9 cellular contexts compared by ENCODE assay signal in the genomic region with DNA sequence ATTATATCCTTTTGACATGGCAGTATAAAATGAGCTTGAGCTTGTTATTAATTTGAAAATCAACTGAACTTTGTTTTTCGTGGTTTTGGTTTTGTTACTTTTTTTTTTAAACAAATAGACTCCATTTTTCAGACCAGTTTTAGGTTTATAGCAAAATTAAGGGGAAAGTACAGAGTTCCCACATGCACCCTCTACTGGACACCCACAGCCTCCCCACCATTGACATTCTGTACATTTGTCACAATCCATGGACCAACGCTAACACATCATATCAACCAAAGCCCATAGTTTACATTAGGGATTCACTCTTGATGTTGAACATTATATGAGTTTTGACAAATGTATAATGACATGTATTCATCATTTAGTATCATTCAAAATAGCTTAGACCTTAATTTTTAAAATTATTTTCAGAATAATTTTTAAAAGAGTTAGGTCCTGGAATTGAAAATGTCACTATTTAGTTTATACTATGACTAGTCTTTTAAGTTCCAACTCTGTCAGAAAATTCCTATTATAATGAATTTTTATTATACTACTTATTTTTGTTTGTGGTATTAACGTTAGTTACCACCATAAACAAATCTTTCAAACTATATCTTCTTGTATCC. TPM values are rescaled to one million over a fixed set of nuclear protein-coding genes. Genes with fewer than 3 reads are reported as not detected.
DNase-seq lines count a peak whose midpoint lies in the region; ATAC-seq, FAIRE-seq and TF ChIP-seq lines count a peak whose summit lies in the region.
"Had no signal": no experiment of that assay in that cellular context is flagged by ENCODE, and none has a peak within 500 bp of the region (broad histone marks: within the 10 kb centered on the region; RNA-seq: fewer than 3 reads in every experiment).

No MANE protein-coding gene starts in this region.

- no peaks in the 10 kb centered on the region for H3K79me2 ChIP-seq in DOHH2 (ENCODE audit: control insufficient read depth, low read length)
- no peaks in the 10 kb centered on the region for H3K79me2 ChIP-seq in astrocyte (ENCODE audit: insufficient read depth, low read length)

- H3K4me3 ChIP-seq in DOHH2 (ENCODE audit: low read length) = no peak overlapping the region
- no peak overlapping the region for H3K4me3 ChIP-seq in astrocyte (ENCODE audit: insufficient read depth, low read depth, low read length)

- H3K27me3 Mint-ChIP-seq in astrocyte (ENCODE audit: low read depth, unreplicated experiment) = no peaks in the 10 kb centered on the region
- H3K27me3 Mint-ChIP-seq in memory B cell = no peaks in the 10 kb centered on the region

- H3K4me1 ChIP-seq in DOHH2 (ENCODE audit: control insufficient read depth, low read length) = no peaks in the 10 kb centered on the region
- no peaks in the 10 kb centered on the region for H3K4me1 ChIP-seq in astrocyte (ENCODE audit: insufficient read depth, low read length)

- H3K27me3 ChIP-seq in DOHH2 (ENCODE audit: control insufficient read depth, low read length) (no peaks in the 10 kb centered on the region; the same call in 1 of the 2 replicates), astrocyte (ENCODE audit: insufficient read depth, low read length) (no peaks in the 10 kb centered on the region)

- H3K9me3 Mint-ChIP-seq in astrocyte (ENCODE audit: unreplicated experiment) (no peaks in the 10 kb centered on the region), memory B cell (no peaks in the 10 kb centered on the region)
- H3K9me3 Mint-ChIP-seq: T-helper 1 cell treated with Interleukin-12 subunit alpha and Interleukin-12 subunit beta and Interleukin-4 antibody, amounts not matched to agents 30 μg/mL and 1 μg/mL, for 36 hours had no signal

- H3K4me3 Mint-ChIP-seq in astrocyte (ENCODE audit: unreplicated experiment) (no peak overlapping the region), memory B cell (no peak overlapping the region)
- H3K4me3 Mint-ChIP-seq: T-helper 1 cell treated with Interleukin-12 subunit alpha and Interleukin-12 subunit beta and Interleukin-4 antibody, amounts not matched to agents 30 μg/mL and 1 μg/mL, for 36 hours had no signal

- H3K4me2 ChIP-seq in DOHH2 (ENCODE audit: low read length) (no peak overlapping the region), astrocyte (ENCODE audit: low read length) (no peak overlapping the region)

- no peak overlapping the region for H2AFZ ChIP-seq in astrocyte (ENCODE audit: low read depth, low read length)

- no peak overlapping the region for H3K9ac ChIP-seq in astrocyte (ENCODE audit: low read length)

- H3K36me3 ChIP-seq in DOHH2 (ENCODE audit: control insufficient read depth, low read length) (no peaks in the 10 kb centered on the region), astrocyte (ENCODE audit: insufficient read depth, low read length) (no peaks in the 10 kb centered on the region)

- DNase-seq in HT-29 (ENCODE audit: low spot score) = peak; percentile 42
- DNase-seq in astrocyte (ENCODE audit: low read depth) = no peak
- DNase-seq in memory B cell (ENCODE audit: low spot score in 2 of 2) = no peak
- DNase-seq in activated CD8-positive, alpha-beta memory T cell treated with anti-CD3 and anti-CD28 coated beads, Interleukin-2, amount 50 U/mL, for 48 hours = no peak
- DNase-seq in NCI-H1417 treated with DMSO at 0.1 percent for 48 hours (lab: John Stamatoyannopoulos, UW) = no peak

- TF ChIP-seq CTCF in DOHH2 (IDR thresholded peaks at IDR 0.05; ENCODE audit: low read depth, low read length, poor library complexity, severe bottlenecking) = peak; percentile 53
- peak; percentile 33 for TF ChIP-seq CTCF in astrocyte (IDR thresholded peaks at IDR 0.05; ENCODE audit: insufficient read depth, low read depth, low read length)

- ATAC-seq in memory B cell (ENCODE audit: low read depth) = peak; percentile 77
- ATAC-seq in GM21737 (IDR thresholded peaks at IDR 0.05; ENCODE audit: unreplicated experiment) = no peak
- ATAC-seq in esophagus mucosa = no peak

- H3K4me1 Mint-ChIP-seq in astrocyte (ENCODE audit: low read depth, unreplicated experiment) = no peaks in the 10 kb centered on the region
- H3K4me1 Mint-ChIP-seq in memory B cell = no peaks in the 10 kb centered on the region

- H3K36me3 Mint-ChIP-seq in astrocyte (ENCODE audit: low read depth, unreplicated experiment) (no peaks in the 10 kb centered on the region), memory B cell (no peaks in the 10 kb centered on the region)

- H3K27ac Mint-ChIP-seq in astrocyte (ENCODE audit: unreplicated experiment) (no peak overlapping the region), memory B cell (no peak overlapping the region)
- H3K27ac Mint-ChIP-seq: T-helper 1 cell treated with Interleukin-12 subunit alpha and Interleukin-12 subunit beta and Interleukin-4 antibody, amounts not matched to agents 30 μg/mL and 1 μg/mL, for 36 hours had no signal

- H4K20me1 ChIP-seq in DOHH2 (ENCODE audit: control insufficient read depth, insufficient read depth, low read depth, low read length) (no peaks in the 10 kb centered on the region), astrocyte (ENCODE audit: insufficient read depth, low read length) (no peaks in the 10 kb centered on the region)

- no peaks in the 10 kb centered on the region for H3F3A ChIP-seq in DOHH2 (ENCODE audit: control insufficient read depth, insufficient read depth)

- no peaks in the 10 kb centered on the region for H3K9me2 ChIP-seq in DOHH2 (replicated peaks; ENCODE audit: control insufficient read depth, low read length)

- H3K27ac ChIP-seq in DOHH2 (ENCODE audit: low read depth, low read length) = no peak overlapping the region
- no peak overlapping the region for H3K27ac ChIP-seq in astrocyte (ENCODE audit: low read depth, low read length)

- FAIRE-seq in astrocyte (lab: Jason Lieb, UNC) = no peak

- H3K9me3 ChIP-seq in DOHH2 (ENCODE audit: control insufficient read depth, insufficient read depth, low read length) (no peaks in the 10 kb centered on the region), astrocyte (ENCODE audit: insufficient read depth, low read depth, low read length) (no peaks in the 10 kb centered on the region)

RNA-seq across cellular contexts. Expression of gene JMY, which starts 35.3 kb away (rescaled TPM):
- total RNA-seq in HT-29 (2014; rRNA removed; shearing (Covaris generic)) = 5.9 and 7.5 TPM in 2 replicates
- total RNA-seq in astrocyte (7.0 and 9.0 TPM in 2 replicates), esophagus mucosa (6.7 TPM)
